22 cellular contexts compared by ENCODE assay signal in the genomic region with DNA sequence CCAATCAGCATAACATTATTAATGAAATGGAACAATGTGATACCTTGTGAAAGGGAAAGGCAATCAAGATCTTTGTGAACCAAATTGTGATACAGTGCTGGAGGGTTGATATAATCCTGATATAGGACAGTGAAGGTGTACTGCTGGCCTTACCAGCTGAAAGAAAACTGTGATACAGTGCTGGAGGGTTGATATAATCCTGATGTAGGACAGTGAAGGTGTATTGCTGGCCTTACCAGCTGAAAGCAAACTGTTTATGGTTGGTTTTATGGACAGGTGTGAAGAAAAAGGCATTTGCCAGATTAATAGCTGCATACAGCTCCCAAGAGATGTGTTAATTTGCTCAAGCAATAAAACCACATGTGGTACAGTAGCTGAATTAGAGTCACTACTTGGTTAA.
"Had no signal": no experiment of that assay in that cellular context is flagged by ENCODE, and none has a peak within 500 bp of the region (broad histone marks: within the 10 kb centered on the region; RNA-seq: fewer than 3 reads in every experiment).

No MANE protein-coding gene starts in this region.

- H3K4me1 ChIP-seq: esophagus squamous epithelium, gastrocnemius medialis, heart right ventricle, left lung, lower lobe of right lung had no signal

- H3K36me3 ChIP-seq: esophagus squamous epithelium, gastrocnemius medialis, heart right ventricle, left lung, lower lobe of right lung had no signal

- H3K4me3 ChIP-seq: esophagus squamous epithelium, gastrocnemius medialis, heart right ventricle, left lung, lower lobe of right lung, mucosa of descending colon had no signal

- H3K9me3 ChIP-seq: esophagus squamous epithelium, gastrocnemius medialis, heart right ventricle, lower lobe of right lung, mucosa of descending colon had no signal

- DNase-seq: cortex of kidney; effector CD8-positive, alpha-beta T cell; effector memory CD8-positive, alpha-beta T cell; endodermal cell; erythroblast; esophagus squamous epithelium; foreskin fibroblast; foreskin melanocyte; gastrocnemius medialis; glutamatergic neuron; head of caudate nucleus; heart right ventricle; hippocampal formation; left cardiac atrium; left lung; left ventricle myocardium superior; lower lobe of right lung; mesenchymal stem cell; mucosa of descending colon; naive B cell; naive thymus-derived CD8-positive, alpha-beta T cell had no signal

- H3K27ac ChIP-seq: epithelial cell of prostate, esophagus squamous epithelium, gastrocnemius medialis, heart right ventricle, left lung, lower lobe of right lung had no signal
